ENCODE assay signal across 1 cellular context in genomic region chr4:8135666-8136065, GRCh38.
TF ChIP-seq lines count a peak whose summit lies in the region.

No MANE protein-coding gene starts in this region.

TF ChIP-seq in WTC11, 78 proteins besides CTCF, POLR2A, EP300 and RAD21 (continued from another document):
- TF ChIP-seq PRDM15 (CRISPR knock-in tag; IDR thresholded peaks at IDR 0.05) (no peak), TCF7 (CRISPR knock-in tag; IDR thresholded peaks at IDR 0.05; ENCODE audit: low read depth) (no peak), FOXP1 (CRISPR knock-in tag; IDR thresholded peaks at IDR 0.05; ENCODE audit: borderline replicate concordance) (no peak), HMGA2 (CRISPR knock-in tag; IDR thresholded peaks at IDR 0.05) (no peak), OVOL2 (CRISPR knock-in tag; IDR thresholded peaks at IDR 0.05; ENCODE audit: borderline replicate concordance) (no peak), MAX (CRISPR knock-in tag; IDR thresholded peaks at IDR 0.05) (no peak), MYBL2 (CRISPR knock-in tag; IDR thresholded peaks at IDR 0.05) (no peak), ERG (CRISPR knock-in tag; IDR thresholded peaks at IDR 0.05) (no peak)
